27 cellular contexts compared by ENCODE assay signal in the genomic region with DNA sequence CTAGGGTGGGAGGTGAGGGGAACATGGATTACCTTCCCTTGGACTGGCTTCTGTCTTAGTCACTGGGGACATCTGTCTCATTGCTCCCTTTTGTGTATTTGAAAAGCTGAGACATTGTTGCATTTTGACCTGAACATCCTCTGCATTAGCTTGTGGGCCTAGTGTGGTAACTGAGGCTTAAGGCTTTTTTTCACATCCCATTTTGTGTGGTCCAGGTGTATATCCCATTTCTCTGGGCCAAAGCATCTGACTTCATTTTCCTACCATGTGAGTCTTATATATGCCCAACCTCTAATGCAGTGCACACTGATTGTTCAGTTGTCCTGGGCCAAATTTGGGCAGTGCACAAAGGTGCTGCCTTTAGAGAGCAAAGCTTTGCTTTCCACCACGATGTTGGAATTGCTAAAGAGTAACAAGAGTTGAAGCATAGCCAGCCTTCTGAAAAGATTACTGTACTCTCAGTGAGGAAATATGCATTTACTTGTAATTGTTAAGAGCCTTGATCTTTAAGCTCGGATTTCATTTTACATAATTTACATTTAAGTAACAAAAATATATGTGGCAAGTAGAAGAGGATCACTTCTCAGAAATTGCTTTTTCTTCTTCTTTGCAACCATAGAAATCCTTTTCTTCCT. TPM values are rescaled to one million over a fixed set of nuclear protein-coding genes. Genes with fewer than 3 reads are reported as not detected.
DNase-seq lines count a peak whose midpoint lies in the region; ATAC-seq, FAIRE-seq and TF ChIP-seq lines count a peak whose summit lies in the region.
"Had no signal": no experiment of that assay in that cellular context is flagged by ENCODE, and none has a peak within 500 bp of the region (broad histone marks: within the 10 kb centered on the region; RNA-seq: fewer than 3 reads in every experiment).

No MANE protein-coding gene starts in this region.

- no peak for TF ChIP-seq RAD21 in IMR-90 (IDR thresholded peaks at IDR 0.05; ENCODE audit: low read length)

- H3K27me3 ChIP-seq in IMR-90 (ENCODE audit: control insufficient read depth, insufficient read depth, low read length), result no peaks in the 10 kb centered on the region
- H3K27me3 ChIP-seq in smooth muscle cell (ENCODE audit: low read depth), result no peaks in the 10 kb centered on the region
- H3K27me3 ChIP-seq: colonic mucosa had no signal

- POLR2A ChIA-PET in IMR-90 (lab: Charles Lee; ENCODE audit: unreplicated experiment), result interaction anchor here (0.6 kb wide), 1 partner anchor 110 kb away, joined by 5 read pairs; no protein-coding TSS in a partner anchor

- H4K5ac ChIP-seq in IMR-90 (ENCODE audit: low read depth, low read length), result no peak overlapping the region

- no peak overlapping the region for H3K27ac Mint-ChIP-seq in natural killer cell
- H3K27ac Mint-ChIP-seq: activated CD4-positive, alpha-beta T cell treated with anti-CD3 and anti-CD28 coated beads, Interleukin-2, amount 10 ng/mL, durations not matched to agents 7 days and 5 days; activated naive CD4-positive, alpha-beta T cell treated with anti-CD3 and anti-CD28 coated beads for 36 hours; activated T-cell treated with anti-CD3 and anti-CD28 coated beads, Interleukin-2, amount 50 U/mL, for 72 hours; endodermal cell; mesothelial cell of epicardium; naive thymus-derived CD4-positive, alpha-beta T cell had no signal

- H3K14ac ChIP-seq in IMR-90 (replicated peaks; ENCODE audit: low read depth, low read length), result no peak overlapping the region

- peaks cover 9% of the 10 kb centered on the region for H3K4me1 ChIP-seq in IMR-90 (ENCODE audit: control insufficient read depth, insufficient read depth, low read length)
- peaks cover 21% of the 10 kb centered on the region for H3K4me1 ChIP-seq in smooth muscle cell (ENCODE audit: low read depth)
- H3K4me1 ChIP-seq: colonic mucosa had no signal

- in situ Hi-C loops in IMR-90 (cut with MboI; ENCODE audit: low sequenced_read_pairs), result no loop called here

- H3K4me3 ChIP-seq in IMR-90 (ENCODE audit: insufficient read depth, low read depth, low read length) (no peak overlapping the region), smooth muscle cell (no peak overlapping the region)
- H3K4me3 ChIP-seq: colonic mucosa had no signal

- H3F3A ChIP-seq in smooth muscle cell (ENCODE audit: low read depth), result no peaks in the 10 kb centered on the region

- ATAC-seq in GM21717 (IDR thresholded peaks at IDR 0.05; ENCODE audit: unreplicated experiment) (peak; percentile 53), IMR-90 (ENCODE audit: low read depth) (peak; percentile 64), GM18909 (IDR thresholded peaks at IDR 0.05; ENCODE audit: poor library complexity, unreplicated experiment) (no peak), natural killer cell (no peak)
- ATAC-seq: activated T-cell treated with anti-CD3 and anti-CD28 coated beads, Interleukin-2, amount 50 U/mL, for 72 hours; naive thymus-derived CD4-positive, alpha-beta T cell; PC-3 had no signal

- no peak for TF ChIP-seq POLR2A in IMR-90 (IDR thresholded peaks at IDR 0.05; ENCODE audit: low read depth, low read length)

- no peak overlapping the region for H4K91ac ChIP-seq in IMR-90 (ENCODE audit: insufficient read depth, low read depth, low read length)

- BruUV-seq in IMR-90 (replicated peaks; lab: Mats Ljungman, UMichigan), result no TSS peak

- H3K36me3 Mint-ChIP-seq in natural killer cell, result no peaks in the 10 kb centered on the region
- H3K36me3 Mint-ChIP-seq: mesothelial cell of epicardium had no signal

- peaks cover 19 to 25% of the 10 kb centered on the region in 2 experiments for H3K79me1 ChIP-seq in IMR-90 (ENCODE audit: low read depth in 1 of 2, low read length in 2 of 2)

- no peak overlapping the region for H2BK15ac ChIP-seq in IMR-90 (ENCODE audit: low read depth, low read length)

- FAIRE-seq in GM18507 (lab: Jason Lieb, UNC), result peak; percentile 56
- FAIRE-seq: GM12892, keratinocyte had no signal

- DNase-seq in GM18507 (ENCODE audit: extremely low spot score, insufficient read length, low read depth), result no peak
- peak; percentile 29 for DNase-seq in IMR-90
- DNase-seq in smooth muscle cell (lab: John Stamatoyannopoulos, UW; ENCODE audit: unreplicated experiment), result no peak
- no peak for DNase-seq in natural killer cell
- no peak for DNase-seq in DMS79 (lab: John Stamatoyannopoulos, UW)
- DNase-seq: ACHN; activated CD4-positive, alpha-beta T cell treated with anti-CD3 and anti-CD28 coated beads, Interleukin-2, amount 10 ng/mL, durations not matched to agents 7 days and 5 days; activated naive CD4-positive, alpha-beta T cell treated with anti-CD3 and anti-CD28 coated beads for 36 hours; activated T-cell treated with anti-CD3 and anti-CD28 coated beads, Interleukin-2, amount 50 U/mL, for 72 hours; Caco-2; colonic mucosa; DMS79 treated with DMSO at 0.1 percent for 48 hours; endodermal cell; naive thymus-derived CD4-positive, alpha-beta T cell; NCI-H1417; NCI-H2081 treated with DMSO at 0.1 percent for 48 hours; NCI-H446 treated with DMSO at 0.1 percent for 48 hours; occipital lobe; PC-3; Right ventricle myocardium superior; substantia nigra; WERI-Rb-1 had no signal

- H3K4me2 ChIP-seq in IMR-90 (ENCODE audit: low read depth, low read length) (peak overlapping the region; percentile 50; the same call in 1 of the 2 replicates), smooth muscle cell (peak overlapping the region; percentile 52)

- no peak overlapping the region for H4K8ac ChIP-seq in IMR-90 (ENCODE audit: low read depth in 2 of 2, low read length in 2 of 2)

- peaks cover 89% of the 10 kb centered on the region for H3K79me2 ChIP-seq in smooth muscle cell (ENCODE audit: low read depth)

- H3K56ac ChIP-seq in IMR-90 (ENCODE audit: extremely low read depth, insufficient read depth, low read length), result no peak overlapping the region

- no peak overlapping the region for H2BK120ac ChIP-seq in IMR-90 (ENCODE audit: low read depth, low read length)

- H3K4ac ChIP-seq in IMR-90 (ENCODE audit: low read depth, low read length), result no peak overlapping the region

- intact Hi-C loops in IMR-90 (cut with micrococcal nuclease), result no loop called here
- intact Hi-C loops in natural killer cell (cut with micrococcal nuclease), result no loop called here

- H2BK5ac ChIP-seq in IMR-90 (ENCODE audit: low read depth, low read length, poor library complexity, severe bottlenecking), result no peak overlapping the region

- TF ChIP-seq CTCF in IMR-90 (conservative IDR thresholded peaks at IDR 0.05; ENCODE audit: low read depth, low read length) (no peak), smooth muscle cell (IDR thresholded peaks at IDR 0.05; ENCODE audit: borderline replicate concordance, insufficient read depth, poor library complexity, severe bottlenecking) (no peak), natural killer cell (IDR thresholded peaks at IDR 0.05) (no peak)

- H3K9me1 ChIP-seq in IMR-90 (ENCODE audit: insufficient read depth, low read length), result peaks cover 4% of the 10 kb centered on the region

- no peak overlapping the region for H2AK9ac ChIP-seq in IMR-90 (replicated peaks; ENCODE audit: low read depth, low read length, poor library complexity)

- H3K18ac ChIP-seq in IMR-90 (ENCODE audit: low read depth, low read length), result no peak overlapping the region

- H3K9me3 Mint-ChIP-seq in natural killer cell, result no peaks in the 10 kb centered on the region
- H3K9me3 Mint-ChIP-seq: activated CD4-positive, alpha-beta T cell treated with anti-CD3 and anti-CD28 coated beads, Interleukin-2, amount 10 ng/mL, durations not matched to agents 7 days and 5 days; activated naive CD4-positive, alpha-beta T cell treated with anti-CD3 and anti-CD28 coated beads for 36 hours; activated T-cell treated with anti-CD3 and anti-CD28 coated beads, Interleukin-2, amount 50 U/mL, for 72 hours; endodermal cell; mesothelial cell of epicardium; naive thymus-derived CD4-positive, alpha-beta T cell had no signal

- dilution Hi-C loops in IMR-90 (cut with HindIII; ENCODE audit: low sequenced_read_pairs, unreplicated experiment), result no loop called here

- H3K36me3 ChIP-seq in IMR-90 (ENCODE audit: control insufficient read depth, insufficient read depth, low read length) (no peaks in the 10 kb centered on the region), smooth muscle cell (ENCODE audit: low read depth) (no peaks in the 10 kb centered on the region)
- H3K36me3 ChIP-seq: colonic mucosa, WERI-Rb-1 had no signal

- H3K4me1 Mint-ChIP-seq in natural killer cell, result peaks cover 13 to 14% of the 10 kb centered on the region in 2 donors
- H3K4me1 Mint-ChIP-seq: endodermal cell had no signal

- no peaks in the 10 kb centered on the region for H3K27me3 Mint-ChIP-seq in natural killer cell (ENCODE audit: low read depth in 2 of 2)
- H3K27me3 Mint-ChIP-seq: activated CD4-positive, alpha-beta T cell treated with anti-CD3 and anti-CD28 coated beads, Interleukin-2, amount 10 ng/mL, durations not matched to agents 7 days and 5 days; naive thymus-derived CD4-positive, alpha-beta T cell had no signal

- H4K20me1 ChIP-seq in IMR-90 (ENCODE audit: insufficient read depth, low read length) (peaks cover 4% of the 10 kb centered on the region; the same call in 1 of the 2 replicates), smooth muscle cell (ENCODE audit: low read depth) (peaks cover 56% of the 10 kb centered on the region)

- H3K23ac ChIP-seq in IMR-90 (ENCODE audit: low read depth, low read length), result 0 out of 2 replicates have a peak overlapping the region, but pooled peaks have one; percentile 19

- H3K9ac ChIP-seq in IMR-90 (ENCODE audit: low read depth, low read length) (no peak overlapping the region), smooth muscle cell (ENCODE audit: low read depth) (no peak overlapping the region)

- 20% methylated on average over 1 of the region's 2 CpGs; no CpG with 5 or more reads in 1 of the 2 experiments for WGBS in IMR-90 (ENCODE audit: extremely low coverage in 2 of 2, insufficient read length in 1 of 2), 2 experiments
- 61% methylated on average over 2 of the region's 2 CpGs for WGBS in smooth muscle cell (ENCODE audit: low lambda C conversion rate)

- H2AFZ ChIP-seq in IMR-90 (replicated peaks; ENCODE audit: low read length, poor library complexity) (no peak overlapping the region), smooth muscle cell (ENCODE audit: low read depth) (no peak overlapping the region)

- H3K27ac ChIP-seq in IMR-90 (ENCODE audit: insufficient read depth, low read length), result no peak overlapping the region
- H3K27ac ChIP-seq in smooth muscle cell (ENCODE audit: low read depth), result no peak overlapping the region
- H3K27ac ChIP-seq: colonic mucosa, WERI-Rb-1 had no signal

- no peak overlapping the region for H2BK20ac ChIP-seq in IMR-90 (ENCODE audit: low read depth, low read length)

- no peak overlapping the region for H3K4me3 Mint-ChIP-seq in natural killer cell
- H3K4me3 Mint-ChIP-seq: activated CD4-positive, alpha-beta T cell treated with anti-CD3 and anti-CD28 coated beads, Interleukin-2, amount 10 ng/mL, durations not matched to agents 7 days and 5 days; activated naive CD4-positive, alpha-beta T cell treated with anti-CD3 and anti-CD28 coated beads for 36 hours; activated T-cell treated with anti-CD3 and anti-CD28 coated beads, Interleukin-2, amount 50 U/mL, for 72 hours; endodermal cell; mesothelial cell of epicardium; naive thymus-derived CD4-positive, alpha-beta T cell had no signal

- H3K9me3 ChIP-seq in IMR-90 (ENCODE audit: control insufficient read depth, insufficient read depth, low read length) (no peaks in the 10 kb centered on the region), smooth muscle cell (replicated peaks; ENCODE audit: low read depth) (no peaks in the 10 kb centered on the region)
- H3K9me3 ChIP-seq: Caco-2, colonic mucosa had no signal

- CTCF ChIA-PET in IMR-90 (lab: Yijun Ruan, JAX), result interaction anchor here (0.8 kb wide), 1 partner anchor 145 kb away, joined by 4 read pairs; no protein-coding TSS in a partner anchor

- H2AK5ac ChIP-seq in IMR-90 (ENCODE audit: low read depth, low read length), result no peak overlapping the region

RNA-seq across cellular contexts. Expression of a gene that starts 13.3 kb away (rescaled TPM):
- total RNA-seq in IMR-90 (2012; rRNA removed), result 13.3 and 32.4 TPM in 2 replicates
- 8.1 TPM in 2 replicates for polyA plus RNA-seq in IMR-90 (2012; rRNA removed)
- 4.3 and 5.8 TPM in 2 replicates for polyA plus RNA-seq in IMR-90 (2012; cell fraction: cytosol; rRNA removed)
- 4.3 and 9.3 TPM in 2 replicates for polyA plus RNA-seq in IMR-90 (2012; cell fraction: nucleus; rRNA removed; ENCODE audit: low replicate concordance)
- total RNA-seq in smooth muscle cell, result 16.2 and 20.6 TPM in 2 replicates
- polyA plus RNA-seq in smooth muscle cell, result 25.4 and 29.1 TPM in 2 replicates
- total RNA-seq in natural killer cell, result 10 to 100 TPM; 35.2 to 42.1 (median 38.6) TPM

RNA-seq across cellular contexts. Expression of a gene that starts 53.7 kb away (rescaled TPM):
- total RNA-seq in IMR-90 (2012; rRNA removed), result 14.7 and 20.6 TPM in 2 replicates
- 2.9 and 3.5 TPM in 2 replicates for polyA plus RNA-seq in IMR-90 (2012; rRNA removed)
- polyA plus RNA-seq in IMR-90 (2012; cell fraction: cytosol; rRNA removed), result 0.44 and 0.71 TPM in 2 replicates
- polyA plus RNA-seq in IMR-90 (2012; cell fraction: nucleus; rRNA removed; ENCODE audit: low replicate concordance), result 0.44 and 2.1 TPM in 2 replicates
- total RNA-seq in smooth muscle cell, result 22.5 and 23.1 TPM in 2 replicates
- 9.4 and 11.1 TPM in 2 replicates for polyA plus RNA-seq in smooth muscle cell
- total RNA-seq in natural killer cell, result 10 to 100 TPM; 34.5 to 40.0 (median 38.8) TPM

Comparison
In these comparisons a context has a peak if more than half of its experiments do, and no peak if none do; other contexts are left out.
1. ATAC-seq: peak in GM21717 (single experiment) and IMR-90 (single experiment); none in GM18909 (single experiment) and natural killer cell (0 of 3).